ENCODE assay signal across 22 cellular contexts in genomic region chr7:2481195-2481594, GRCh38. TPM values are rescaled to one million over a fixed set of nuclear protein-coding genes. Genes with fewer than 3 reads are reported as not detected.
A peak's percentile ranks its signal among the peaks of the same experiment; 100 is the strongest.
DNase-seq lines count a peak whose midpoint lies in the region; ATAC-seq, FAIRE-seq and TF ChIP-seq lines count a peak whose summit lies in the region.
"Had no signal": no experiment of that assay in that cellular context is flagged by ENCODE, and none has a peak within 500 bp of the region (broad histone marks: within the 10 kb centered on the region; RNA-seq: fewer than 3 reads in every experiment).

No MANE protein-coding gene starts in this region.

- FAIRE-seq in A549 (lab: Jason Lieb, UNC) (no peak), H1 (lab: Jason Lieb, UNC) (no peak)
- FAIRE-seq: G401.6, GM12878, GM19239, H54 had no signal

- no peak overlapping the region for H3K9ac ChIP-seq in H1 (replicated peaks in 1 of 4; ENCODE audit: extremely low read depth in 1 of 4, low read depth in 3 of 4, low read length in 3 of 4)
- H3K9ac ChIP-seq in H9 (ENCODE audit: extremely low read depth, insufficient read length, low read length): no peak overlapping the region
- H3K9ac ChIP-seq: GM23248 had no signal

- H3K27me3 Mint-ChIP-seq in GM23338 (ENCODE audit: insufficient read depth, low read depth, poor library complexity) (peaks cover 19% of the 10 kb centered on the region), H9 (ENCODE audit: low read depth) (peaks cover 9% of the 10 kb centered on the region)
- peaks cover 4% of the 10 kb centered on the region for H3K27me3 Mint-ChIP-seq in activated T-helper 2 cell treated with anti-CD3 and anti-CD28 coated beads, Interferon-gamma antibody, Interleukin-2, Interleukin-4, amounts not matched to agents 10 μg/mL and 5 μg/mL and 100 μg/mL, durations not matched to agents 14 hours and 24 hours and 36 hours (ENCODE audit: low read depth)
- H3K27me3 Mint-ChIP-seq: CD4-positive, CD25-positive, alpha-beta regulatory T cell had no signal

- CTCF ChIA-PET in A549 (lab: Yijun Ruan, JAX): interaction anchor here (0.6 to 5.9 kb wide), 4 partner anchors 12 to 199 kb away, joined by 3 to 45 read pairs (median 7); no protein-coding TSS in a partner anchor
- CTCF ChIA-PET in HEK293 (lab: Yijun Ruan, JAX): interaction anchor here (0.7 to 1.8 kb wide), 5 partner anchors 9 to 228 kb away, joined by 4 to 8 read pairs (median 5); no protein-coding TSS in a partner anchor
- CTCF ChIA-PET in H1 (lab: Charles Lee; ENCODE audit: partially characterized antibody): interaction anchor here (1.1 to 2.1 kb wide), 6 partner anchors 10 to 86 kb away, joined by 3 to 17 read pairs (median 4); no protein-coding TSS in a partner anchor

- H3K27ac Mint-ChIP-seq in GM23338: no peak overlapping the region
- no peak overlapping the region for H3K27ac Mint-ChIP-seq in activated T-helper 2 cell treated with anti-CD3 and anti-CD28 coated beads, Interferon-gamma antibody, Interleukin-2, Interleukin-4, amounts not matched to agents 10 μg/mL and 5 μg/mL and 100 μg/mL, durations not matched to agents 14 hours and 24 hours and 36 hours
- H3K27ac Mint-ChIP-seq in H9: peak overlapping the region in 1 of 3 experiments; percentile 48; a peak in 1 of 7 replicates
- H3K27ac Mint-ChIP-seq: CD8-positive, alpha-beta T cell had no signal

- H2BK120ac ChIP-seq in H1 (replicated peaks; ENCODE audit: low read depth, low read length) (no peak overlapping the region), H9 (ENCODE audit: low read depth, low read length, poor library complexity, severe bottlenecking) (no peak overlapping the region)

- no peak for TF ChIP-seq POLR2A in A549 (IDR thresholded peaks at IDR 0.05; ENCODE audit: low read length)
- TF ChIP-seq POLR2A in H1 (IDR thresholded peaks at IDR 0.05; ENCODE audit: control extremely low read depth in 1 of 2, low read depth in 2 of 2, low read length in 2 of 2): no peak

- no peaks in the 10 kb centered on the region for H3K27me3 ChIP-seq in H1 (replicated peaks in 1 of 4; ENCODE audit: control insufficient read depth in 3 of 4, extremely low read depth in 1 of 4, insufficient read depth in 3 of 4, low read length in 3 of 4)
- no peaks in the 10 kb centered on the region for H3K27me3 ChIP-seq in osteoblast (ENCODE audit: insufficient read depth, low read length)
- no peaks in the 10 kb centered on the region for H3K27me3 ChIP-seq in GM23338 (ENCODE audit: insufficient read depth)
- no peaks in the 10 kb centered on the region for H3K27me3 ChIP-seq in H9 (ENCODE audit: insufficient read depth, low read length)

- H3K9me2 ChIP-seq in GM23338 (ENCODE audit: insufficient read depth): no peaks in the 10 kb centered on the region

- H3K14ac ChIP-seq in H1 (ENCODE audit: insufficient read length): no peak overlapping the region
- H3K14ac ChIP-seq in H9 (ENCODE audit: insufficient read depth, low read length): no peak overlapping the region

- H2BK15ac ChIP-seq in H1 (ENCODE audit: low read length): 0 out of 2 replicates have a peak overlapping the region, but pooled peaks have one; percentile 72
- H2BK15ac ChIP-seq in H9 (ENCODE audit: low read depth, low read length): no peak overlapping the region

- H3K23ac ChIP-seq in H1 (ENCODE audit: insufficient read length) (no peak overlapping the region), H9 (ENCODE audit: insufficient read length, low read depth, low read length) (no peak overlapping the region)

- 69% methylated on average over 4 of the region's 4 CpGs for WGBS in A549 (ENCODE audit: missing lambda C conversion rate)
- 91% methylated on average over 4 of the region's 4 CpGs; no CpG with 5 or more reads in 1 of the 2 experiments for WGBS in H1 (ENCODE audit: extremely low coverage in 1 of 2, insufficient coverage in 1 of 2, insufficient read length in 1 of 2, insufficient replicate concordance in 2 of 2, low coverage in 1 of 2, low lambda C conversion rate in 2 of 2, missing lambda C conversion rate in 1 of 2), 2 experiments
- no CpG with 5 or more reads among the region's 4 CpGs for WGBS in H9 (ENCODE audit: extremely low coverage, insufficient read length, low lambda C conversion rate)

- H3K9me3 ChIP-seq in A549 (peaks cover 11% of the 10 kb centered on the region; the same call in 2 of the 3 replicates), HEK293 (ENCODE audit: control insufficient read depth, insufficient read depth, low read depth, low read length) (no peaks in the 10 kb centered on the region), H1 (ENCODE audit: insufficient read depth in 2 of 2, low read depth in 1 of 2, low read length in 1 of 2) (no peaks in the 10 kb centered on the region; a peak in 1 of 4 replicates), osteoblast (ENCODE audit: low read depth, low read length) (peaks cover 4% of the 10 kb centered on the region), H9 (ENCODE audit: control insufficient read depth, low read depth, low read length) (no peaks in the 10 kb centered on the region)

- H3K79me1 ChIP-seq in H1 (ENCODE audit: low read depth, low read length) (no peaks in the 10 kb centered on the region), H9 (ENCODE audit: insufficient read depth, low read depth, low read length, poor library complexity, severe bottlenecking) (no peaks in the 10 kb centered on the region)

- H3K4me3 ChIP-seq in A549 (no peak overlapping the region), HEK293 (ENCODE audit: low read depth, low read length) (no peak overlapping the region), H1 (ENCODE audit: extremely low read depth in 1 of 4, insufficient read depth in 2 of 4, low read depth in 3 of 4, low read length in 4 of 4) (no peak overlapping the region), osteoblast (ENCODE audit: insufficient read depth, low read length) (no peak overlapping the region), GM23338 (no peak overlapping the region)
- H3K4me3 ChIP-seq: GM12878, GM23248 had no signal

- DNase-seq in A549 (ENCODE audit: low read depth in 1 of 2, low spot score in 1 of 2) (no peak), H1 (ENCODE audit: low read depth in 1 of 2, low spot score in 2 of 2) (no peak), osteoblast (ENCODE audit: insufficient read length, low spot score, missing footprints) (peak; percentile 58), GM23338 (ENCODE audit: low spot score) (no peak), H9 (no peak)
- no peak for DNase-seq in activated T-helper 2 cell treated with anti-CD3 and anti-CD28 coated beads, Interferon-gamma antibody, Interleukin-2, Interleukin-4, amounts not matched to agents 10 μg/mL and 5 μg/mL and 100 μg/mL, durations not matched to agents 14 hours and 24 hours and 36 hours (ENCODE audit: low spot score)
- DNase-seq: 8988T; Caco-2; CD4-positive, CD25-positive, alpha-beta regulatory T cell; DMS153; DND-41; GM23248; HCEC 1CT had no signal

- H2AK5ac ChIP-seq in H1 (ENCODE audit: low read depth, low read length) (no peak overlapping the region), H9 (ENCODE audit: insufficient read length, low read length) (no peak overlapping the region)

- no peak overlapping the region for H3K4me3 Mint-ChIP-seq in GM23338
- H3K4me3 Mint-ChIP-seq in activated T-helper 2 cell treated with anti-CD3 and anti-CD28 coated beads, Interferon-gamma antibody, Interleukin-2, Interleukin-4, amounts not matched to agents 10 μg/mL and 5 μg/mL and 100 μg/mL, durations not matched to agents 14 hours and 24 hours and 36 hours (ENCODE audit: low read depth): no peak overlapping the region
- no peak overlapping the region for H3K4me3 Mint-ChIP-seq in H9
- H3K4me3 Mint-ChIP-seq: CD4-positive, CD25-positive, alpha-beta regulatory T cell; CD8-positive, alpha-beta T cell had no signal

- H3K4me1 Mint-ChIP-seq in GM23338: peaks cover 14% of the 10 kb centered on the region; the same call in 2 of the 3 replicates
- peaks cover 2% of the 10 kb centered on the region for H3K4me1 Mint-ChIP-seq in activated T-helper 2 cell treated with anti-CD3 and anti-CD28 coated beads, Interferon-gamma antibody, Interleukin-2, Interleukin-4, amounts not matched to agents 10 μg/mL and 5 μg/mL and 100 μg/mL, durations not matched to agents 14 hours and 24 hours and 36 hours (ENCODE audit: low read depth)
- peaks cover 7 to 13% of the 10 kb centered on the region in 2 experiments for H3K4me1 Mint-ChIP-seq in H9

- H4K8ac ChIP-seq in H1 (ENCODE audit: extremely low read depth, insufficient read depth, low read length) (no peak overlapping the region), H9 (replicated peaks; ENCODE audit: insufficient read length, low read depth, low read length) (no peak overlapping the region)

- H3K79me2 ChIP-seq in H1 (ENCODE audit: control insufficient read depth in 1 of 2, insufficient read depth in 2 of 2, low read length in 2 of 2) (no peaks in the 10 kb centered on the region), osteoblast (ENCODE audit: insufficient read depth, low read length) (no peaks in the 10 kb centered on the region), GM23338 (replicated peaks; ENCODE audit: insufficient read depth) (no peaks in the 10 kb centered on the region), H9 (ENCODE audit: insufficient read depth, low read length) (no peaks in the 10 kb centered on the region)

- H3K36me3 ChIP-seq in HEK293 (ENCODE audit: control insufficient read depth in 2 of 2, insufficient read depth in 1 of 2, low read length in 2 of 2) (no peaks in the 10 kb centered on the region), H1 (ENCODE audit: control insufficient read depth in 2 of 4, insufficient read depth in 4 of 4, low read length in 3 of 4) (no peaks in the 10 kb centered on the region), osteoblast (ENCODE audit: insufficient read depth, low read length) (no peaks in the 10 kb centered on the region), GM23338 (ENCODE audit: insufficient read depth) (no peaks in the 10 kb centered on the region)

- intact Hi-C loops in activated T-helper 2 cell treated with anti-CD3 and anti-CD28 coated beads, Interferon-gamma antibody, Interleukin-2, Interleukin-4, amounts not matched to agents 10 μg/mL and 5 μg/mL and 100 μg/mL, durations not matched to agents 14 hours and 24 hours and 36 hours (cut with micrococcal nuclease): no loop called here

- no peaks in the 10 kb centered on the region; the same call in 1 of the 2 replicates for H3K23me2 ChIP-seq in H1 (ENCODE audit: low read depth, low read length)
- no peaks in the 10 kb centered on the region for H3K23me2 ChIP-seq in H9 (ENCODE audit: insufficient read length, low read depth, low read length, poor library complexity, severe bottlenecking)

- TF ChIP-seq RAD21 in A549 (conservative IDR thresholded peaks at IDR 0.05 in 1 of 2, IDR thresholded peaks at IDR 0.05 in 1 of 2) (no peak), H1 (IDR thresholded peaks at IDR 0.05 in 1 of 2, conservative IDR thresholded peaks at IDR 0.05 in 1 of 2; ENCODE audit: low read depth in 2 of 2, low read length in 2 of 2) (no peak)

- H4K20me1 ChIP-seq in H1 (replicated peaks in 1 of 2; ENCODE audit: control insufficient read depth in 1 of 2, insufficient read depth in 2 of 2, low read length in 2 of 2): no peaks in the 10 kb centered on the region
- H4K20me1 ChIP-seq in osteoblast (ENCODE audit: insufficient read depth, low read length): no peaks in the 10 kb centered on the region
- no peaks in the 10 kb centered on the region for H4K20me1 ChIP-seq in GM23338 (replicated peaks; ENCODE audit: insufficient read depth)
- no peaks in the 10 kb centered on the region for H4K20me1 ChIP-seq in H9 (ENCODE audit: control insufficient read depth, insufficient read depth, insufficient read length)

- H3K18ac ChIP-seq in H1 (ENCODE audit: extremely low read depth, low read length): no peak overlapping the region
- no peak overlapping the region for H3K18ac ChIP-seq in H9 (ENCODE audit: insufficient read length, low read depth, low read length)

- POLR2A ChIA-PET in A549 (lab: Yijun Ruan, JAX): no interaction called here
- POLR2A ChIA-PET in HEK293 (lab: Yijun Ruan, JAX): no interaction called here
- POLR2A ChIA-PET in H1 (lab: Charles Lee; ENCODE audit: partially characterized antibody): interaction anchor here (2.1 kb wide), 1 partner anchor 11 kb away, joined by 6 read pairs; no protein-coding TSS in a partner anchor

- H3K36me3 Mint-ChIP-seq in GM23338 (ENCODE audit: low read depth) (no peaks in the 10 kb centered on the region), H9 (ENCODE audit: insufficient read depth in 1 of 3, low read depth in 3 of 3) (no peaks in the 10 kb centered on the region)
- H3K36me3 Mint-ChIP-seq in activated T-helper 2 cell treated with anti-CD3 and anti-CD28 coated beads, Interferon-gamma antibody, Interleukin-2, Interleukin-4, amounts not matched to agents 10 μg/mL and 5 μg/mL and 100 μg/mL, durations not matched to agents 14 hours and 24 hours and 36 hours (ENCODE audit: low read depth): no peaks in the 10 kb centered on the region
- H3K36me3 Mint-ChIP-seq: CD8-positive, alpha-beta T cell had no signal

- no peak overlapping the region for H3K56ac ChIP-seq in H1 (replicated peaks; ENCODE audit: insufficient read length, low read depth, low read length)
- no peak overlapping the region for H3K56ac ChIP-seq in H9 (ENCODE audit: insufficient read length, low read depth, low read length)

- H2BK5ac ChIP-seq in H1 (ENCODE audit: low read depth, low read length) (no peak overlapping the region), H9 (ENCODE audit: insufficient read length, low read length) (no peak overlapping the region)

- no peak overlapping the region for H3T11ph ChIP-seq in H9 (ENCODE audit: low read length)

- no peaks in the 10 kb centered on the region for H3F3A ChIP-seq in GM23338 (replicated peaks; ENCODE audit: low read depth)

- TF ChIP-seq CTCF in A549 (IDR thresholded peaks at IDR 0.05) (no peak), HEK293 (tag by site-specific recombination; IDR thresholded peaks at IDR 0.05) (no peak), H1 (IDR thresholded peaks at IDR 0.05; ENCODE audit: control extremely low read depth in 1 of 3, insufficient read depth in 1 of 3, low read depth in 1 of 3, low read length in 3 of 3) (no peak), osteoblast (IDR thresholded peaks at IDR 0.05; ENCODE audit: extremely low read depth, low read depth, low read length) (no peak), GM23338 (conservative IDR thresholded peaks at IDR 0.05; ENCODE audit: low read depth in 2 of 2) (no peak), H9 (conservative IDR thresholded peaks at IDR 0.05) (no peak)

- H3K27ac ChIP-seq in A549: no peak overlapping the region
- H3K27ac ChIP-seq in HEK293 (ENCODE audit: extremely low read depth, low read depth, low read length): no peak overlapping the region
- no peak overlapping the region for H3K27ac ChIP-seq in H1 (ENCODE audit: low read depth, low read length)
- H3K27ac ChIP-seq in osteoblast (ENCODE audit: low read depth, low read length): no peak overlapping the region
- no peak overlapping the region for H3K27ac ChIP-seq in GM23338 (ENCODE audit: low read depth)
- no peak overlapping the region for H3K27ac ChIP-seq in H9 (ENCODE audit: insufficient read length, low read depth, low read length)
- H3K27ac ChIP-seq: C4-2B, GM23248 had no signal

- H2BK12ac ChIP-seq in H1 (ENCODE audit: low read depth, low read length) (no peak overlapping the region), H9 (ENCODE audit: insufficient read length, low read depth, low read length) (no peak overlapping the region)

- H3K9me3 Mint-ChIP-seq in GM23338 (peaks cover 8% of the 10 kb centered on the region; the same call in 1 of the 3 replicates), H9 (peaks cover 4 to 6% of the 10 kb centered on the region in 2 experiments; a peak in 4 of 5 replicates)
- peaks cover 6% of the 10 kb centered on the region for H3K9me3 Mint-ChIP-seq in activated T-helper 2 cell treated with anti-CD3 and anti-CD28 coated beads, Interferon-gamma antibody, Interleukin-2, Interleukin-4, amounts not matched to agents 10 μg/mL and 5 μg/mL and 100 μg/mL, durations not matched to agents 14 hours and 24 hours and 36 hours
- H3K9me3 Mint-ChIP-seq: CD8-positive, alpha-beta T cell had no signal

- TF ChIP-seq EP300 in A549 (IDR thresholded peaks at IDR 0.05) (no peak), H1 (IDR thresholded peaks at IDR 0.05; ENCODE audit: borderline replicate concordance in 1 of 2, low read depth in 2 of 2, low read length in 2 of 2) (no peak)

- no peak overlapping the region for H4K5ac ChIP-seq in H1 (ENCODE audit: insufficient read length, low read depth, low read length)
- no peak overlapping the region for H4K5ac ChIP-seq in H9 (ENCODE audit: insufficient read length, low read depth, low read length)

- H2AFZ ChIP-seq in H1 (ENCODE audit: low read length): no peak overlapping the region
- H2AFZ ChIP-seq in osteoblast (ENCODE audit: low read length): no peak overlapping the region
- H2AFZ ChIP-seq in GM23338: no peak overlapping the region
- no peak overlapping the region for H2AFZ ChIP-seq in H9 (ENCODE audit: low read length)
- H2AFZ ChIP-seq: GM23248 had no signal

- ATAC-seq in A549 (no peak), GM23338 (no peak)
- ATAC-seq: CD8-positive, alpha-beta T cell; GM12878 had no signal

- H4K91ac ChIP-seq in H1 (replicated peaks; ENCODE audit: insufficient read length, low read length) (no peak overlapping the region), H9 (ENCODE audit: insufficient read length, low read depth, low read length) (no peak overlapping the region)

- H3K4ac ChIP-seq in H1 (replicated peaks; ENCODE audit: insufficient read length, low read depth, low read length) (no peak overlapping the region), H9 (ENCODE audit: low read depth, low read length) (no peak overlapping the region)

- H3K4me2 ChIP-seq in A549 (no peak overlapping the region), H1 (ENCODE audit: insufficient read depth in 1 of 2, low read depth in 2 of 2, low read length in 2 of 2) (no peak overlapping the region), osteoblast (ENCODE audit: insufficient read depth, low read length) (no peak overlapping the region), GM23338 (no peak overlapping the region), H9 (ENCODE audit: insufficient read depth, insufficient read length, low read length) (no peak overlapping the region)

- peaks cover 10% of the 10 kb centered on the region; the same call in 1 of the 3 replicates for H3K4me1 ChIP-seq in A549
- no peaks in the 10 kb centered on the region for H3K4me1 ChIP-seq in HEK293 (ENCODE audit: control insufficient read depth, insufficient read depth, low read length)
- H3K4me1 ChIP-seq in H1 (replicated peaks in 1 of 4; ENCODE audit: control insufficient read depth in 3 of 4, insufficient read depth in 4 of 4, low read length in 3 of 4): peaks cover 0 to 19% (median 8%) of the 10 kb centered on the region in 4 experiments; a peak in 4 of 7 replicates
- peaks cover 14% of the 10 kb centered on the region for H3K4me1 ChIP-seq in osteoblast (ENCODE audit: insufficient read depth, low read length)
- no peaks in the 10 kb centered on the region for H3K4me1 ChIP-seq in GM23338 (ENCODE audit: insufficient read depth)
- H3K4me1 ChIP-seq in H9 (ENCODE audit: insufficient read depth, low read length): no peaks in the 10 kb centered on the region
- H3K4me1 ChIP-seq: Caco-2 had no signal

- no peak overlapping the region for H2BK20ac ChIP-seq in H1 (ENCODE audit: low read length)
- no peak overlapping the region for H2BK20ac ChIP-seq in H9 (ENCODE audit: low read depth, low read length, poor library complexity, severe bottlenecking)

RNA-seq across cellular contexts. Expression of gene GRIFIN, which starts 5.0 kb away (rescaled TPM):
- not detected in 2 replicates for polyA plus RNA-seq in A549 (2011; rRNA removed)
- polyA plus RNA-seq in A549 (2012; cell fraction: cytosol; rRNA removed): not detected in 2 replicates
- polyA plus RNA-seq in A549 (2012; cell fraction: nucleus; rRNA removed): not detected in 2 replicates
- polyA plus RNA-seq in A549 (2017; fragmentation: RNase III; extraction: RNeasy Plus Mini Kit Qiagen cat#74134 plus additional on column Dnase treatment): not detected in 3 replicates
- not detected in 2 replicates for polyA minus RNA-seq in A549 (2011; rRNA and poly(A)+ RNA removed)
- total RNA-seq in H1 (2021; fragmentation: NEBNext Ultra II Directional; extraction: Animal tissue kit (Norgen Biotek cat#: 25700)): not detected in 2 replicates
- not detected in 2 replicates for polyA plus RNA-seq in H1 (2011; rRNA removed)
- polyA plus RNA-seq in H1 (2011; cell fraction: cytosol; rRNA removed): not detected
- not detected for polyA plus RNA-seq in H1 (2011; cell fraction: nucleus; rRNA removed)
- polyA plus RNA-seq in H1 (2012, experiment 1 of 2): not detected in 4 replicates
- not detected for polyA plus RNA-seq in H1 (2012, experiment 2 of 2)
- polyA plus RNA-seq in H1 (2013, experiment 1 of 2): not detected
- polyA plus RNA-seq in H1 (2013, experiment 2 of 2): not detected
- not detected in 2 replicates for polyA minus RNA-seq in H1 (2011; rRNA and poly(A)+ RNA removed)
- polyA minus RNA-seq in H1 (2011; cell fraction: cytosol; rRNA and poly(A)+ RNA removed): not detected
- not detected for polyA minus RNA-seq in H1 (2011; cell fraction: nucleus; rRNA and poly(A)+ RNA removed)
- total RNA-seq in osteoblast: not detected in 2 replicates
- not detected in 2 replicates for total RNA-seq in GM23338 (2014; rRNA removed; shearing (Covaris generic))
- not detected in 2 replicates for polyA plus RNA-seq in GM23338 (2016; fragmentation: Nextera tagmentation; extraction: Ambion mirVana)
- total RNA-seq in activated T-helper 2 cell treated with anti-CD3 and anti-CD28 coated beads, Interferon-gamma antibody, Interleukin-2, Interleukin-4, amounts not matched to agents 10 μg/mL and 5 μg/mL and 100 μg/mL, durations not matched to agents 14 hours and 24 hours and 36 hours: not detected in 2 replicates
- total RNA-seq in H9 (2021): not detected in 2 replicates
- total RNA-seq: A673; Caco-2; CD4-positive, CD25-positive, alpha-beta regulatory T cell; CD8-positive, alpha-beta T cell; GM12878; GM23248 had no signal
- polyA plus RNA-seq: BJ; CD4-positive, CD25-positive, alpha-beta regulatory T cell; GM12878; GM23248 had no signal

RNA-seq across cellular contexts. Expression of gene LFNG, which starts 38.4 kb away (rescaled TPM):
- polyA plus RNA-seq in A549 (2011; rRNA removed) (2.3 and 2.9 TPM in 2 replicates), A549 (2017; fragmentation: RNase III; extraction: RNeasy Plus Mini Kit Qiagen cat#74134 plus additional on column Dnase treatment) (5.8 to 7.3 TPM (median 6.3 TPM) in 3 replicates), H1 (2011; rRNA removed) (35.6 and 53.0 TPM in 2 replicates), GM23338 (2016; fragmentation: Nextera tagmentation; extraction: Ambion mirVana) (1.7 and 3.2 TPM in 2 replicates)
- polyA plus RNA-seq in A549 (2012; cell fraction: cytosol; rRNA removed): 4.7 and 6.4 TPM in 2 replicates
- 10.0 and 15.6 TPM in 2 replicates for polyA plus RNA-seq in A549 (2012; cell fraction: nucleus; rRNA removed)
- polyA minus RNA-seq in A549 (2011; rRNA and poly(A)+ RNA removed): 2.7 and 3.0 TPM in 2 replicates
- total RNA-seq in H1 (2021; fragmentation: NEBNext Ultra II Directional; extraction: Animal tissue kit (Norgen Biotek cat#: 25700)): 28.9 and 31.6 TPM in 2 replicates
- 34.6 TPM for polyA plus RNA-seq in H1 (2011; cell fraction: cytosol; rRNA removed)
- 59.9 TPM for polyA plus RNA-seq in H1 (2011; cell fraction: nucleus; rRNA removed)
- 25.2 to 37.3 TPM (median 35.0 TPM) in 4 replicates for polyA plus RNA-seq in H1 (2012, experiment 1 of 2)
- polyA plus RNA-seq in H1 (2012, experiment 2 of 2): 31.6 TPM
- 26.6 TPM for polyA plus RNA-seq in H1 (2013, experiment 1 of 2)
- polyA plus RNA-seq in H1 (2013, experiment 2 of 2): 29.4 TPM
- 15.4 and 17.4 TPM in 2 replicates for polyA minus RNA-seq in H1 (2011; rRNA and poly(A)+ RNA removed)
- 36.6 TPM for polyA minus RNA-seq in H1 (2011; cell fraction: cytosol; rRNA and poly(A)+ RNA removed)
- polyA minus RNA-seq in H1 (2011; cell fraction: nucleus; rRNA and poly(A)+ RNA removed): 37.5 TPM
- total RNA-seq in osteoblast (16.2 and 21.0 TPM in 2 replicates), H9 (2021) (52.9 and 55.3 TPM in 2 replicates)
- total RNA-seq in GM23338 (2014; rRNA removed; shearing (Covaris generic)): 24.5 and 35.4 TPM in 2 replicates
- 41.0 and 45.6 TPM in 2 replicates for total RNA-seq in activated T-helper 2 cell treated with anti-CD3 and anti-CD28 coated beads, Interferon-gamma antibody, Interleukin-2, Interleukin-4, amounts not matched to agents 10 μg/mL and 5 μg/mL and 100 μg/mL, durations not matched to agents 14 hours and 24 hours and 36 hours
